Comparison of ENCODE assay signal across 26 cellular contexts in the genomic region with DNA sequence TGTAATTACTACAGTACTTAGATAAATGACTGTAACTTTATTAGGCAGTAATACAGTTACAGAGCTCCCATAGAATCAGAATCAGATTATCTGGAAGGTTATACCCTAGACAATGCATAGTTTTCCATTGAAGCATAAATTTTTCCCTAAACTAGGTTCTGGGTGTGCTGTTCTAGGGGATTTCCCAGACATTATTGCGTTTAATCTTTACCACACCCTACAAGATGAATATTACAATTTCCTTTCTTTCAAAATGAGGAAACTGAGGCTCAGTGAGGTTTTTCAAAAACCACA.
DNase-seq lines count a peak whose midpoint lies in the region; ATAC-seq, FAIRE-seq and TF ChIP-seq lines count a peak whose summit lies in the region.
"Had no signal": no experiment of that assay in that cellular context is flagged by ENCODE, and none has a peak within 500 bp of the region (broad histone marks: within the 10 kb centered on the region; RNA-seq: fewer than 3 reads in every experiment).

No MANE protein-coding gene starts in this region.

- H3K27me3 ChIP-seq in BLaER1 treated with 17β-estradiol and CSF1 and Interleukin-3, amounts not matched to agents 10 nM and 100 nM, result peaks cover 0 to 28% (median 0%) of the 10 kb centered on the region in 11 experiments; a peak in 2 of 22 replicates
- H3K27me3 ChIP-seq in bronchial epithelial cell (ENCODE audit: control insufficient read depth, insufficient read depth, low read length), result no peaks in the 10 kb centered on the region
- H3K27me3 ChIP-seq: neural progenitor cell, right lobe of liver had no signal

- H3K27ac Mint-ChIP-seq in T-helper 2 cell treated with Interferon-gamma antibody and Interleukin-4, amounts not matched to agents 5 μg/mL and 100 μg/mL, for 36 hours, result no peak overlapping the region
- H3K27ac Mint-ChIP-seq: activated CD4-positive, alpha-beta T cell treated with anti-CD3 and anti-CD28 coated beads, Interleukin-2, amount 10 ng/mL, durations not matched to agents 7 days and 5 days; activated naive CD4-positive, alpha-beta T cell treated with anti-CD3 and anti-CD28 coated beads, Interleukin-2, amount 10 ng/mL, durations not matched to agents 7 days and 5 days; activated T-helper 1 cell treated with anti-CD3 and anti-CD28 coated beads, Interleukin-12 subunit alpha, Interleukin-12 subunit beta, Interleukin-2, Interleukin-4 antibody, amounts not matched to agents 30 ng/mL and 10 ng/mL and 1 ng/mL, durations not matched to agents 14 hours and 24 hours and 36 hours; CD4-positive, CD25-positive, alpha-beta regulatory T cell; immature natural killer cell; neural progenitor cell had no signal

- H3K27me3 Mint-ChIP-seq in T-helper 2 cell treated with Interferon-gamma antibody and Interleukin-4, amounts not matched to agents 5 μg/mL and 100 μg/mL, for 36 hours (ENCODE audit: low read depth), result peaks cover 37% of the 10 kb centered on the region

- H3K4me3 Mint-ChIP-seq in T-helper 2 cell treated with Interferon-gamma antibody and Interleukin-4, amounts not matched to agents 5 μg/mL and 100 μg/mL, for 36 hours, result no peak overlapping the region
- H3K4me3 Mint-ChIP-seq: activated CD4-positive, alpha-beta T cell treated with anti-CD3 and anti-CD28 coated beads, Interleukin-2, amount 10 ng/mL, durations not matched to agents 7 days and 5 days; activated naive CD4-positive, alpha-beta T cell treated with anti-CD3 and anti-CD28 coated beads, Interleukin-2, amount 10 ng/mL, durations not matched to agents 7 days and 5 days; activated T-helper 1 cell treated with anti-CD3 and anti-CD28 coated beads, Interleukin-12 subunit alpha, Interleukin-12 subunit beta, Interleukin-2, Interleukin-4 antibody, amounts not matched to agents 30 ng/mL and 10 ng/mL and 1 ng/mL, durations not matched to agents 14 hours and 24 hours and 36 hours; CD4-positive, CD25-positive, alpha-beta regulatory T cell; immature natural killer cell; neural progenitor cell had no signal

- DNase-seq in NCI-H226 (peak; percentile 66), bronchial epithelial cell (ENCODE audit: low read depth) (peak; percentile 70), kidney tubule cell (ENCODE audit: low spot score) (peak; percentile 15), kidney glomerular epithelial cell (lab: John Stamatoyannopoulos, UW) (no peak), activated T-cell treated with anti-CD3 and anti-CD28 coated beads for 4 hours (no peak)
- DNase-seq in T-helper 2 cell treated with Interferon-gamma antibody and Interleukin-4, amounts not matched to agents 5 μg/mL and 100 μg/mL, for 36 hours (ENCODE audit: low spot score), result no peak
- DNase-seq: activated CD4-positive, alpha-beta T cell treated with anti-CD3 and anti-CD28 coated beads, Interleukin-2, amount 10 ng/mL, durations not matched to agents 7 days and 5 days; activated naive CD4-positive, alpha-beta T cell treated with anti-CD3 and anti-CD28 coated beads, Interleukin-2, amount 10 ng/mL, durations not matched to agents 7 days and 5 days; amygdala; CD4-positive, CD25-positive, alpha-beta regulatory T cell; DMS 273 treated with DMSO at 0.1 percent for 48 hours; dorsolateral prefrontal cortex; foreskin fibroblast; hippocampal formation; immature natural killer cell; KG1; NCI-H146; posterior cingulate gyrus; right lobe of liver; stimulated activated naive CD4-positive, alpha-beta T cell treated with Interleukin-2 at 50 U/mL for 16 hours; WERI-Rb-1 had no signal

- no peaks in the 10 kb centered on the region for H3K4me1 Mint-ChIP-seq in T-helper 2 cell treated with Interferon-gamma antibody and Interleukin-4, amounts not matched to agents 5 μg/mL and 100 μg/mL, for 36 hours (ENCODE audit: low read depth)
- H3K4me1 Mint-ChIP-seq: activated CD4-positive, alpha-beta T cell treated with anti-CD3 and anti-CD28 coated beads, Interleukin-2, amount 10 ng/mL, durations not matched to agents 7 days and 5 days; activated naive CD4-positive, alpha-beta T cell treated with anti-CD3 and anti-CD28 coated beads, Interleukin-2, amount 10 ng/mL, durations not matched to agents 7 days and 5 days; immature natural killer cell had no signal

- no peak for FAIRE-seq in bronchial epithelial cell (lab: Jason Lieb, UNC)

- H3K4me1 ChIP-seq in BLaER1 treated with 17β-estradiol and CSF1 and Interleukin-3, amounts not matched to agents 10 nM and 100 nM, result peaks cover 5 to 16% (median 10%) of the 10 kb centered on the region in 10 experiments; a peak in 17 of 20 replicates
- H3K4me1 ChIP-seq: right lobe of liver had no signal

- TF ChIP-seq CTCF in bronchial epithelial cell (IDR thresholded peaks at IDR 0.05; ENCODE audit: insufficient read depth, low read length, severe bottlenecking), result no peak

- no peak overlapping the region for H3K4me3 ChIP-seq in BLaER1 treated with 17β-estradiol and CSF1 and Interleukin-3, amounts not matched to agents 10 nM and 100 nM
- H3K4me3 ChIP-seq in bronchial epithelial cell (ENCODE audit: low read depth, low read length), result no peak overlapping the region
- H3K4me3 ChIP-seq: dorsolateral prefrontal cortex, neural progenitor cell, right lobe of liver, thoracic aorta had no signal

- peaks cover 4% of the 10 kb centered on the region for H3K9me3 Mint-ChIP-seq in T-helper 2 cell treated with Interferon-gamma antibody and Interleukin-4, amounts not matched to agents 5 μg/mL and 100 μg/mL, for 36 hours
- H3K9me3 Mint-ChIP-seq: activated CD4-positive, alpha-beta T cell treated with anti-CD3 and anti-CD28 coated beads, Interleukin-2, amount 10 ng/mL, durations not matched to agents 7 days and 5 days; activated naive CD4-positive, alpha-beta T cell treated with anti-CD3 and anti-CD28 coated beads, Interleukin-2, amount 10 ng/mL, durations not matched to agents 7 days and 5 days; activated T-helper 1 cell treated with anti-CD3 and anti-CD28 coated beads, Interleukin-12 subunit alpha, Interleukin-12 subunit beta, Interleukin-2, Interleukin-4 antibody, amounts not matched to agents 30 ng/mL and 10 ng/mL and 1 ng/mL, durations not matched to agents 14 hours and 24 hours and 36 hours; immature natural killer cell had no signal

- H3K9ac ChIP-seq in BLaER1 treated with 17β-estradiol and CSF1 and Interleukin-3, amounts not matched to agents 10 nM and 100 nM, result no peak overlapping the region
- H3K9ac ChIP-seq: neural progenitor cell had no signal

- H4K20me1 ChIP-seq in BLaER1 treated with 17β-estradiol and CSF1 and Interleukin-3, amounts not matched to agents 10 nM and 100 nM, result no peaks in the 10 kb centered on the region

- peak overlapping the region in 8 of 11 experiments; percentile 5 to 46 (median 28); a peak in 11 of 22 replicates for H3K4me2 ChIP-seq in BLaER1 treated with 17β-estradiol and CSF1 and Interleukin-3, amounts not matched to agents 10 nM and 100 nM
- H3K4me2 ChIP-seq: neural progenitor cell had no signal

- no peaks in the 10 kb centered on the region for H3K36me3 Mint-ChIP-seq in T-helper 2 cell treated with Interferon-gamma antibody and Interleukin-4, amounts not matched to agents 5 μg/mL and 100 μg/mL, for 36 hours (ENCODE audit: low read depth)
- H3K36me3 Mint-ChIP-seq: activated naive CD4-positive, alpha-beta T cell treated with anti-CD3 and anti-CD28 coated beads, Interleukin-2, amount 10 ng/mL, durations not matched to agents 7 days and 5 days; CD4-positive, CD25-positive, alpha-beta regulatory T cell had no signal

- peaks cover 5 to 12% (median 8%) of the 10 kb centered on the region in 11 experiments for H3K9me3 ChIP-seq in BLaER1 treated with 17β-estradiol and CSF1 and Interleukin-3, amounts not matched to agents 10 nM and 100 nM (replicated peaks in 1 of 11)
- H3K9me3 ChIP-seq: right lobe of liver, thoracic aorta had no signal

- no peaks in the 10 kb centered on the region for H3K36me3 ChIP-seq in BLaER1 treated with 17β-estradiol and CSF1 and Interleukin-3, amounts not matched to agents 10 nM and 100 nM
- H3K36me3 ChIP-seq in bronchial epithelial cell (ENCODE audit: control insufficient read depth, insufficient read depth, low read length), result no peaks in the 10 kb centered on the region
- H3K36me3 ChIP-seq: neural progenitor cell, right lobe of liver, thoracic aorta, WERI-Rb-1 had no signal

- no peak for ATAC-seq in HG03135 (IDR thresholded peaks at IDR 0.05; ENCODE audit: unreplicated experiment)

- no peak overlapping the region for H3K27ac ChIP-seq in BLaER1 treated with 17β-estradiol and CSF1 and Interleukin-3, amounts not matched to agents 10 nM and 100 nM
- H3K27ac ChIP-seq: dorsolateral prefrontal cortex, neural progenitor cell, right lobe of liver, thoracic aorta, WERI-Rb-1 had no signal

Comparison
In these comparisons a context has a peak if more than half of its experiments do, and no peak if none do; other contexts are left out.
1. DNase-seq: peak in NCI-H226 (single experiment), bronchial epithelial cell (single experiment) and kidney tubule cell (single experiment); none in kidney glomerular epithelial cell (single experiment), activated T-cell treated with anti-CD3 and anti-CD28 coated beads for 4 hours (single experiment) and T-helper 2 cell treated with Interferon-gamma antibody and Interleukin-4, amounts not matched to agents 5 μg/mL and 100 μg/mL, for 36 hours (single experiment).